In genomic region chr2:119769645-119770044, GRCh38 we compare ENCODE assay signal across 9 cellular contexts.
"Had no signal": no experiment of that assay in that cellular context is flagged by ENCODE, and none has a peak within 500 bp of the region (broad histone marks: within the 10 kb centered on the region; RNA-seq: fewer than 3 reads in every experiment).

No MANE protein-coding gene starts in this region.

- ATAC-seq: HCT116, K562 had no signal

- H3K4me3 ChIP-seq: GM23248, HAP-1, K562 had no signal

- H3K27ac ChIP-seq: GM23248, HL-60 had no signal

- H3K9ac ChIP-seq: GM23248 had no signal

- DNase-seq: GM23248, GOT3, H7, HFFc6, IMR-90 had no signal

- H3K36me3 ChIP-seq: HAP-1 had no signal

- H2AFZ ChIP-seq: GM23248 had no signal

- FAIRE-seq: K562 had no signal

- H3K4me1 ChIP-seq: HAP-1 had no signal

- H3K9me3 ChIP-seq: HAP-1 had no signal
